Comparison of ENCODE assay signal across 14 cellular contexts in genomic region chr3:55169608-55170010, GRCh38.
DNase-seq lines count a peak whose midpoint lies in the region; ATAC-seq and TF ChIP-seq lines count a peak whose summit lies in the region.
"Had no signal": no experiment of that assay in that cellular context is flagged by ENCODE, and none has a peak within 500 bp of the region (broad histone marks: within the 10 kb centered on the region; RNA-seq: fewer than 3 reads in every experiment).

No MANE protein-coding gene starts in this region.

- ATAC-seq in GM19351 (IDR thresholded peaks at IDR 0.05; ENCODE audit: unreplicated experiment): no peak
- ATAC-seq: heart left ventricle; stimulated activated effector memory CD8-positive, alpha-beta T cell treated with anti-CD3 and anti-CD28 coated beads, Interleukin-12 subunit alpha, Interleukin-12 subunit beta, amount 100 ng/mL, for 72 hours had no signal

- H3K36me3 ChIP-seq in mesodermal cell (ENCODE audit: control insufficient read depth, insufficient read depth, low read length) (no peaks in the 10 kb centered on the region), WERI-Rb-1 (no peaks in the 10 kb centered on the region), BE2C (no peaks in the 10 kb centered on the region)
- H3K36me3 ChIP-seq: heart left ventricle had no signal

- no peak for TF ChIP-seq CTCF in AG09309 (IDR thresholded peaks at IDR 0.05; ENCODE audit: control insufficient read depth, insufficient read depth, low read depth, low read length, missing control alignments)
- no peak for TF ChIP-seq CTCF in WERI-Rb-1 (IDR thresholded peaks at IDR 0.05; ENCODE audit: low read depth, low read length)
- no peak for TF ChIP-seq CTCF in BE2C (IDR thresholded peaks at IDR 0.05; ENCODE audit: low read depth, low read length)

- H3K4me1 ChIP-seq in mesodermal cell (ENCODE audit: control insufficient read depth, insufficient read depth, low read length, poor library complexity, severe bottlenecking) (peaks cover 3% of the 10 kb centered on the region), BE2C (no peaks in the 10 kb centered on the region)
- H3K4me1 ChIP-seq: heart left ventricle, parathyroid adenoma had no signal

- H3K27me3 ChIP-seq in WERI-Rb-1 (ENCODE audit: insufficient read depth, low read depth, severe bottlenecking): no peaks in the 10 kb centered on the region
- no peaks in the 10 kb centered on the region for H3K27me3 ChIP-seq in BE2C
- H3K27me3 ChIP-seq: heart left ventricle had no signal

- DNase-seq in AG09309 (ENCODE audit: low read depth): peak; percentile 100
- peak; percentile 99 for DNase-seq in LHCN-M2 (ENCODE audit: low read depth)
- DNase-seq in brain pericyte (ENCODE audit: low read depth, low spot score): peak; percentile 22
- DNase-seq in WERI-Rb-1: no peak
- DNase-seq in KG1 (lab: John Stamatoyannopoulos, UW): no peak
- no peak for DNase-seq in BE2C
- DNase-seq: dermis blood vessel endothelial cell, heart left ventricle had no signal

- peak overlapping the region; percentile 66 for H3K27ac ChIP-seq in mesodermal cell (ENCODE audit: low read depth, low read length, severe bottlenecking)
- H3K27ac ChIP-seq in WERI-Rb-1: no peak overlapping the region
- H3K27ac ChIP-seq: C4-2B, heart left ventricle, parathyroid adenoma, RWPE1 had no signal

- no peak overlapping the region for H3K4me3 ChIP-seq in AG09309 (ENCODE audit: control insufficient read depth, low read depth, low read length)
- H3K4me3 ChIP-seq in mesodermal cell (ENCODE audit: extremely low read depth, insufficient read depth, low read length, poor library complexity, severe bottlenecking): no peak overlapping the region
- H3K4me3 ChIP-seq in WERI-Rb-1 (ENCODE audit: low read depth, low read length): no peak overlapping the region
- no peak overlapping the region for H3K4me3 ChIP-seq in BE2C (ENCODE audit: low read depth, low read length)
- H3K4me3 ChIP-seq: heart left ventricle had no signal

- WGBS in mesodermal cell (ENCODE audit: insufficient coverage in 2 of 2), 2 experiments: 80 to 100% methylated on average over 1 of the region's 4 CpGs

- H3K9me3 ChIP-seq in mesodermal cell (ENCODE audit: control insufficient read depth, low read length) (peaks cover 7% of the 10 kb centered on the region), WERI-Rb-1 (ENCODE audit: severe bottlenecking) (no peaks in the 10 kb centered on the region), BE2C (no peaks in the 10 kb centered on the region)

Comparison
In these comparisons a context has a peak if more than half of its experiments do, and no peak if none do; other contexts are left out.
1. DNase-seq: peak in AG09309 (single experiment), LHCN-M2 (single experiment) and brain pericyte (single experiment); none in WERI-Rb-1 (single experiment), KG1 (single experiment) and BE2C (single experiment).